In genomic region chr11:72081184-72081644, GRCh38 we compare ENCODE assay signal across 8 cellular contexts. TPM values are rescaled to one million over a fixed set of nuclear protein-coding genes. Genes with fewer than 3 reads are reported as not detected.
DNase-seq lines count a peak whose midpoint lies in the region; TF ChIP-seq lines count a peak whose summit lies in the region.

No MANE protein-coding gene starts in this region.

- H3K36me3 ChIP-seq in adipocyte (ENCODE audit: control insufficient read depth, insufficient read depth, low read length, severe bottlenecking) (no peaks in the 10 kb centered on the region), kidney epithelial cell (ENCODE audit: control insufficient read depth, insufficient read depth, low read length) (no peaks in the 10 kb centered on the region), suprapubic skin (no peaks in the 10 kb centered on the region)

- H3K9me3 ChIP-seq in adipocyte (ENCODE audit: control insufficient read depth, low read length) (no peaks in the 10 kb centered on the region), suprapubic skin (no peaks in the 10 kb centered on the region)

- H3K27me3 ChIP-seq in adipocyte (replicated peaks; ENCODE audit: control insufficient read depth, insufficient read depth, low read length) (no peaks in the 10 kb centered on the region), kidney epithelial cell (ENCODE audit: control insufficient read depth, insufficient read depth, low read length) (no peaks in the 10 kb centered on the region), suprapubic skin (no peaks in the 10 kb centered on the region)

- no peak for TF ChIP-seq EP300 in suprapubic skin (IDR thresholded peaks at IDR 0.05)

- intact Hi-C loops in activated CD4-positive, alpha-beta T cell treated with anti-CD3 and anti-CD28 coated beads, Interleukin-2, amount 10 ng/mL, durations not matched to agents 24 days and 14 days (cut with micrococcal nuclease) = loop anchor here (2.0 to 5.0 kb wide), 2 partner anchors 104 to 294 kb away; no protein-coding TSS in a partner anchor

- peak overlapping the region; percentile 87 for H3K9ac ChIP-seq in adipocyte (ENCODE audit: low read length)

- DNase-seq in activated CD4-positive, alpha-beta T cell treated with anti-CD3 and anti-CD28 coated beads, Interleukin-2, amount 10 ng/mL, durations not matched to agents 24 days and 14 days = no peak
- no peak for DNase-seq in activated CD4-positive, alpha-beta T cell treated with anti-CD3 and anti-CD28 coated beads, Interleukin-2, amount 50 U/mL, for 1 hour
- DNase-seq in adipocyte (ENCODE audit: low read depth) (no peak), kidney epithelial cell (ENCODE audit: low read depth) (no peak), suprapubic skin (ENCODE audit: low spot score in 2 of 2) (no peak), NCI-H1105 treated with DMSO at 0.1 percent for 48 hours (lab: John Stamatoyannopoulos, UW) (no peak), hippocampal formation (lab: John Stamatoyannopoulos, UW) (no peak), AG08395 (ENCODE audit: low spot score) (no peak)

- no peaks in the 10 kb centered on the region for H3K9me3 Mint-ChIP-seq in activated CD4-positive, alpha-beta T cell treated with anti-CD3 and anti-CD28 coated beads, Interleukin-2, amount 10 ng/mL, durations not matched to agents 24 days and 14 days

- TF ChIP-seq CTCF in kidney epithelial cell (IDR thresholded peaks at IDR 0.05; ENCODE audit: insufficient read depth, low read length, poor library complexity, severe bottlenecking) = no peak
- no peak for TF ChIP-seq CTCF in suprapubic skin (IDR thresholded peaks at IDR 0.05)

- H3K27ac ChIP-seq in suprapubic skin = peak overlapping the region; percentile 86

- TF ChIP-seq POLR2A in suprapubic skin (IDR thresholded peaks at IDR 0.05) = no peak

- peaks cover 12% of the 10 kb centered on the region for H3K36me3 Mint-ChIP-seq in activated CD4-positive, alpha-beta T cell treated with anti-CD3 and anti-CD28 coated beads, Interleukin-2, amount 10 ng/mL, durations not matched to agents 24 days and 14 days (ENCODE audit: low read depth)

- H3K4me1 Mint-ChIP-seq in activated CD4-positive, alpha-beta T cell treated with anti-CD3 and anti-CD28 coated beads, Interleukin-2, amount 10 ng/mL, durations not matched to agents 24 days and 14 days = peaks cover 44% of the 10 kb centered on the region

- H3K4me3 ChIP-seq in adipocyte (ENCODE audit: low read length) = peak overlapping the region; percentile 92
- peak overlapping the region; percentile 68 for H3K4me3 ChIP-seq in kidney epithelial cell (ENCODE audit: low read depth, low read length)
- H3K4me3 ChIP-seq in suprapubic skin = peak overlapping the region; percentile 66

- peak overlapping the region; percentile 96 for H3K4me3 Mint-ChIP-seq in activated CD4-positive, alpha-beta T cell treated with anti-CD3 and anti-CD28 coated beads, Interleukin-2, amount 10 ng/mL, durations not matched to agents 24 days and 14 days

- H3K27me3 Mint-ChIP-seq in activated CD4-positive, alpha-beta T cell treated with anti-CD3 and anti-CD28 coated beads, Interleukin-2, amount 10 ng/mL, durations not matched to agents 24 days and 14 days = no peaks in the 10 kb centered on the region

- 68% methylated on average over 21 of the region's 21 CpGs for WGBS in suprapubic skin

- H3K4me1 ChIP-seq in adipocyte (ENCODE audit: control insufficient read depth, insufficient read depth, low read length) (peaks cover 14% of the 10 kb centered on the region), suprapubic skin (peaks cover 48% of the 10 kb centered on the region)

- H3K27ac Mint-ChIP-seq in activated CD4-positive, alpha-beta T cell treated with anti-CD3 and anti-CD28 coated beads, Interleukin-2, amount 10 ng/mL, durations not matched to agents 24 days and 14 days = peak overlapping the region; percentile 94

RNA-seq across cellular contexts. Expression of gene LRRC51, which starts 0.6 kb away (rescaled TPM):
- total RNA-seq in activated CD4-positive, alpha-beta T cell treated with anti-CD3 and anti-CD28 coated beads, Interleukin-2, amount 10 ng/mL, durations not matched to agents 24 days and 14 days = 7.0 and 7.1 TPM in 2 replicates
- 5.7 and 7.3 TPM in 2 replicates for total RNA-seq in kidney epithelial cell
- total RNA-seq in suprapubic skin = 1 to 10 TPM; 3.7 to 9.9 (median 6.6) TPM

RNA-seq across cellular contexts. Expression of gene NUMA1, which starts 0.9 kb away (rescaled TPM):
- total RNA-seq in activated CD4-positive, alpha-beta T cell treated with anti-CD3 and anti-CD28 coated beads, Interleukin-2, amount 10 ng/mL, durations not matched to agents 24 days and 14 days = 138 and 149 TPM in 2 replicates
- 144 and 157 TPM in 2 replicates for total RNA-seq in kidney epithelial cell
- 100 to 1,000 TPM; 296 to 845 (median 452) TPM for total RNA-seq in suprapubic skin

RNA-seq across cellular contexts. Expression of gene LAMTOR1, which starts 21.9 kb away (rescaled TPM):
- total RNA-seq in activated CD4-positive, alpha-beta T cell treated with anti-CD3 and anti-CD28 coated beads, Interleukin-2, amount 10 ng/mL, durations not matched to agents 24 days and 14 days = 78.6 and 81.4 TPM in 2 replicates
- total RNA-seq in kidney epithelial cell (201 and 207 TPM in 2 replicates), suprapubic skin (100 to 1,000 TPM in 2 of 4 donors, 10 to 100 TPM in 2; 64.5 to 111 (median 101) TPM)

RNA-seq across cellular contexts. Expression of gene TOMT, which starts 24.5 kb away (rescaled TPM):
- total RNA-seq in activated CD4-positive, alpha-beta T cell treated with anti-CD3 and anti-CD28 coated beads, Interleukin-2, amount 10 ng/mL, durations not matched to agents 24 days and 14 days = not detected in 2 replicates
- not detected in 2 replicates for total RNA-seq in kidney epithelial cell
- not detected for total RNA-seq in suprapubic skin

RNA-seq across cellular contexts. Expression of gene ANAPC15, which starts 31.3 kb away (rescaled TPM):
- total RNA-seq in activated CD4-positive, alpha-beta T cell treated with anti-CD3 and anti-CD28 coated beads, Interleukin-2, amount 10 ng/mL, durations not matched to agents 24 days and 14 days = 52.1 and 54.9 TPM in 2 replicates
- 31.7 and 31.8 TPM in 2 replicates for total RNA-seq in kidney epithelial cell
- 10 to 100 TPM; 20.6 to 32.1 (median 25.6) TPM for total RNA-seq in suprapubic skin
